In the genomic region with DNA sequence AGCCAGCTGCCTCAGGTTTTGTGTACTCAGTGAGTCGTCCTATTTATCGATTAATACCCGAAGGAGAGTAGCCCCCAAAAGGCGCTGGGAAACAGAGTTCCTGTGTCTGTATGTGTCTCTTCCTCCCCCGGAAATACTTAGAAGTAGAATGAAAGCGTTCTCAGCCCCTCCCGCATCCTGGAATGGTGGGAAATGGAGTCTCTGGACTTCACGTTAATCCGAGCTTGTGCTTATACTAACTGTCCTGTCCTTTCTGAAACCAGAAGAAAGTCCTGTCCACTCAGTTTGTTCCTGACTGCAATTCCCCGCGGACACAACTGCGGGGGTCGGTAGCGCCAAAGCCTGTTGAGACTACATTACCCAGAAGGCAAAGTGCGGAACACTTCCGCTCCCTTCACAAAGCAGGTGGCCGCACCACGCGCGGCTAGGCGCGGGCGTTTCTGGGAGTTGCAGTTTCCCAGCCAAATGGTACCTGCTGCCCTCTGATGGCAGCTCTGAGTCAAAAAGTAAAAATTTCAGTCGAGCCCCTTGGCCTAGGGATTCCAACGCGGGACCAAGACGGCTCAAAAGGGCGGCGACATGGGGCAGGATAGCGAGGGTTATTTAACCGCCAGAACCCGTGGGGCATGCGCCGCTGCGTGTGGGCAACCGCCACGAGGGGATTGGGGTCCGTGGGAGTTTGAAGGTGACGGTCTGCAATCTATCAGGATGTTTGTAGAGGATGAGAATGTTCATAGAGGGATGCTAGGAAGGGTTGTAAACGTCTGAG, we compare ENCODE assay signal across 8 cellular contexts. TPM values are rescaled to one million over a fixed set of nuclear protein-coding genes. Genes with fewer than 3 reads are reported as not detected.
DNase-seq lines count a peak whose midpoint lies in the region; ATAC-seq and TF ChIP-seq lines count a peak whose summit lies in the region.

No MANE protein-coding gene starts in this region.

- H3K4me3 Mint-ChIP-seq in activated T-helper 2 cell treated with anti-CD3 and anti-CD28 coated beads, Interferon-gamma antibody, Interleukin-2, Interleukin-4, amounts not matched to agents 10 μg/mL and 5 μg/mL and 100 μg/mL, durations not matched to agents 14 hours and 24 hours and 36 hours (ENCODE audit: low read depth) = peak overlapping the region; percentile 88
- H3K4me3 Mint-ChIP-seq in natural killer cell = peak overlapping the region; percentile 96

- TF ChIP-seq CTCF in fibroblast of pulmonary artery (IDR thresholded peaks at IDR 0.05; ENCODE audit: low read length, missing control alignments) (peak; percentile 63), natural killer cell (IDR thresholded peaks at IDR 0.05) (peak; percentile 76)

- ATAC-seq in GM21619 (IDR thresholded peaks at IDR 0.05; ENCODE audit: unreplicated experiment) = peak; percentile 37
- ATAC-seq in natural killer cell = peak; percentile 52 to 65 (median 52)

- peaks cover 14% of the 10 kb centered on the region for H3K36me3 Mint-ChIP-seq in activated T-helper 2 cell treated with anti-CD3 and anti-CD28 coated beads, Interferon-gamma antibody, Interleukin-2, Interleukin-4, amounts not matched to agents 10 μg/mL and 5 μg/mL and 100 μg/mL, durations not matched to agents 14 hours and 24 hours and 36 hours (ENCODE audit: low read depth)
- no peaks in the 10 kb centered on the region for H3K36me3 Mint-ChIP-seq in natural killer cell

- H3K27ac Mint-ChIP-seq in activated T-helper 2 cell treated with anti-CD3 and anti-CD28 coated beads, Interferon-gamma antibody, Interleukin-2, Interleukin-4, amounts not matched to agents 10 μg/mL and 5 μg/mL and 100 μg/mL, durations not matched to agents 14 hours and 24 hours and 36 hours = peak overlapping the region; percentile 89
- H3K27ac Mint-ChIP-seq in natural killer cell = peak overlapping the region; percentile 93 to 98

- peak overlapping the region; percentile 84 for H3K4me3 ChIP-seq in fibroblast of pulmonary artery (replicated peaks; ENCODE audit: low read depth, low read length)

- DNase-seq in DMS 273 (lab: John Stamatoyannopoulos, UW; ENCODE audit: unreplicated experiment) = peak; percentile 99
- DNase-seq in LHCN-M2 (ENCODE audit: low read depth) = peak; percentile 94
- peak; percentile 91 for DNase-seq in RPMI8226
- peak; percentile 92 for DNase-seq in activated T-helper 2 cell treated with anti-CD3 and anti-CD28 coated beads, Interferon-gamma antibody, Interleukin-2, Interleukin-4, amounts not matched to agents 10 μg/mL and 5 μg/mL and 100 μg/mL, durations not matched to agents 14 hours and 24 hours and 36 hours (ENCODE audit: low spot score)
- peak; percentile 95 for DNase-seq in fibroblast of pulmonary artery (ENCODE audit: low read depth)
- DNase-seq in natural killer cell = peak; percentile 85
- DNase-seq in stimulated activated naive CD4-positive, alpha-beta T cell (lab: John Stamatoyannopoulos, UW) = peak; percentile 80 to 91 (median 90)

- intact Hi-C loops in activated T-helper 2 cell treated with anti-CD3 and anti-CD28 coated beads, Interferon-gamma antibody, Interleukin-2, Interleukin-4, amounts not matched to agents 10 μg/mL and 5 μg/mL and 100 μg/mL, durations not matched to agents 14 hours and 24 hours and 36 hours (cut with micrococcal nuclease) = loop anchor here (1.0 to 5.0 kb wide), 5 partner anchors 24 to 178 kb away; partner anchors contain the start of gene MEGF8
- intact Hi-C loops in natural killer cell (cut with micrococcal nuclease) = loop anchor here (1.0 kb wide), 3 partner anchors 11 to 112 kb away; partner anchors contain the start of genes DEDD2, ERF and POU2F2

- no peaks in the 10 kb centered on the region for H3K27me3 Mint-ChIP-seq in activated T-helper 2 cell treated with anti-CD3 and anti-CD28 coated beads, Interferon-gamma antibody, Interleukin-2, Interleukin-4, amounts not matched to agents 10 μg/mL and 5 μg/mL and 100 μg/mL, durations not matched to agents 14 hours and 24 hours and 36 hours (ENCODE audit: low read depth)
- H3K27me3 Mint-ChIP-seq in natural killer cell (ENCODE audit: low read depth in 2 of 2) = no peaks in the 10 kb centered on the region

- no peaks in the 10 kb centered on the region for H3K9me3 Mint-ChIP-seq in activated T-helper 2 cell treated with anti-CD3 and anti-CD28 coated beads, Interferon-gamma antibody, Interleukin-2, Interleukin-4, amounts not matched to agents 10 μg/mL and 5 μg/mL and 100 μg/mL, durations not matched to agents 14 hours and 24 hours and 36 hours
- H3K9me3 Mint-ChIP-seq in natural killer cell = no peaks in the 10 kb centered on the region

- H3K4me1 Mint-ChIP-seq in activated T-helper 2 cell treated with anti-CD3 and anti-CD28 coated beads, Interferon-gamma antibody, Interleukin-2, Interleukin-4, amounts not matched to agents 10 μg/mL and 5 μg/mL and 100 μg/mL, durations not matched to agents 14 hours and 24 hours and 36 hours (ENCODE audit: low read depth) = peaks cover 32% of the 10 kb centered on the region
- H3K4me1 Mint-ChIP-seq in natural killer cell = peaks cover 38 to 63% of the 10 kb centered on the region in 2 donors

RNA-seq across cellular contexts. Expression of gene GSK3A, which starts 2.2 kb away (rescaled TPM):
- 32.5 and 33.7 TPM in 2 replicates for total RNA-seq in LHCN-M2 (2014; rRNA removed)
- polyA plus RNA-seq in LHCN-M2 (2012) = 42.0 TPM
- total RNA-seq in activated T-helper 2 cell treated with anti-CD3 and anti-CD28 coated beads, Interferon-gamma antibody, Interleukin-2, Interleukin-4, amounts not matched to agents 10 μg/mL and 5 μg/mL and 100 μg/mL, durations not matched to agents 14 hours and 24 hours and 36 hours = 48.0 and 52.4 TPM in 2 replicates
- 10 to 100 TPM; 42.5 to 52.1 (median 44.1) TPM for total RNA-seq in natural killer cell

RNA-seq across cellular contexts. Expression of gene ERF, which starts 10.3 kb away (rescaled TPM):
- total RNA-seq in LHCN-M2 (2014; rRNA removed) = 49.1 and 56.2 TPM in 2 replicates
- polyA plus RNA-seq in LHCN-M2 (2012) = 46.3 TPM
- total RNA-seq in activated T-helper 2 cell treated with anti-CD3 and anti-CD28 coated beads, Interferon-gamma antibody, Interleukin-2, Interleukin-4, amounts not matched to agents 10 μg/mL and 5 μg/mL and 100 μg/mL, durations not matched to agents 14 hours and 24 hours and 36 hours = 58.4 and 59.1 TPM in 2 replicates
- total RNA-seq in natural killer cell = 100 to 1,000 TPM in 1 of 3 donors, 10 to 100 TPM in 2; 58.3 to 115 (median 75.6) TPM

RNA-seq across cellular contexts. Expression of gene CIC, which starts 24.4 kb away (rescaled TPM):
- total RNA-seq in LHCN-M2 (2014; rRNA removed) = 28.6 and 30.5 TPM in 2 replicates
- polyA plus RNA-seq in LHCN-M2 (2012) = 34.6 TPM
- total RNA-seq in activated T-helper 2 cell treated with anti-CD3 and anti-CD28 coated beads, Interferon-gamma antibody, Interleukin-2, Interleukin-4, amounts not matched to agents 10 μg/mL and 5 μg/mL and 100 μg/mL, durations not matched to agents 14 hours and 24 hours and 36 hours = 68.3 and 69.3 TPM in 2 replicates
- total RNA-seq in natural killer cell = 100 to 1,000 TPM in 2 of 3 donors, 10 to 100 TPM in 1; 95.4 to 121 (median 108) TPM

RNA-seq across cellular contexts. Expression of gene ZNF526, which starts 24.5 kb away (rescaled TPM):
- 7.2 and 7.8 TPM in 2 replicates for total RNA-seq in LHCN-M2 (2014; rRNA removed)
- polyA plus RNA-seq in LHCN-M2 (2012) = 7.2 TPM
- 17.3 and 18.4 TPM in 2 replicates for total RNA-seq in activated T-helper 2 cell treated with anti-CD3 and anti-CD28 coated beads, Interferon-gamma antibody, Interleukin-2, Interleukin-4, amounts not matched to agents 10 μg/mL and 5 μg/mL and 100 μg/mL, durations not matched to agents 14 hours and 24 hours and 36 hours
- total RNA-seq in natural killer cell = 10 to 100 TPM in 2 of 3 donors, 1 to 10 TPM in 1; 8.8 to 10.6 (median 10.2) TPM

RNA-seq across cellular contexts. Expression of gene DEDD2, which starts 27.2 kb away (rescaled TPM):
- 26.2 and 27.2 TPM in 2 replicates for total RNA-seq in LHCN-M2 (2014; rRNA removed)
- 15.2 TPM for polyA plus RNA-seq in LHCN-M2 (2012)
- total RNA-seq in activated T-helper 2 cell treated with anti-CD3 and anti-CD28 coated beads, Interferon-gamma antibody, Interleukin-2, Interleukin-4, amounts not matched to agents 10 μg/mL and 5 μg/mL and 100 μg/mL, durations not matched to agents 14 hours and 24 hours and 36 hours = 32.1 and 33.6 TPM in 2 replicates
- 100 to 1,000 TPM in 1 of 3 donors, 10 to 100 TPM in 2; 83.2 to 110 (median 83.7) TPM for total RNA-seq in natural killer cell

Comparison
In these comparisons a context has a peak if more than half of its experiments do, and no peak if none do; other contexts are left out.
1. Peak in every context shown above with its lines: DNase-seq, ATAC-seq and H3K4me3 ChIP-seq.